Comparison of ENCODE assay signal across 9 cellular contexts in genomic region chr1:66282885-66283284, GRCh38.
DNase-seq lines count a peak whose midpoint lies in the region; ATAC-seq lines count a peak whose summit lies in the region.
"Had no signal": no experiment of that assay in that cellular context is flagged by ENCODE, and none has a peak within 500 bp of the region (broad histone marks: within the 10 kb centered on the region; RNA-seq: fewer than 3 reads in every experiment).

No MANE protein-coding gene starts in this region.

- peak overlapping the region; percentile 7 for H3K4me3 Mint-ChIP-seq in activated CD4-positive, alpha-beta T cell treated with anti-CD3 and anti-CD28 coated beads, Interleukin-2, amount 10 ng/mL, durations not matched to agents 24 days and 14 days

- H3K36me3 ChIP-seq in adipocyte (ENCODE audit: control insufficient read depth, insufficient read depth, low read length, severe bottlenecking) = no peaks in the 10 kb centered on the region

- peaks cover 3% of the 10 kb centered on the region for H3K9me3 Mint-ChIP-seq in activated CD4-positive, alpha-beta T cell treated with anti-CD3 and anti-CD28 coated beads, Interleukin-2, amount 10 ng/mL, durations not matched to agents 24 days and 14 days

- no peaks in the 10 kb centered on the region for H3K36me3 Mint-ChIP-seq in activated CD4-positive, alpha-beta T cell treated with anti-CD3 and anti-CD28 coated beads, Interleukin-2, amount 10 ng/mL, durations not matched to agents 24 days and 14 days (ENCODE audit: low read depth)

- H3K27me3 Mint-ChIP-seq in activated CD4-positive, alpha-beta T cell treated with anti-CD3 and anti-CD28 coated beads, Interleukin-2, amount 10 ng/mL, durations not matched to agents 24 days and 14 days = no peaks in the 10 kb centered on the region

- no peak overlapping the region for H3K4me3 ChIP-seq in adipocyte (ENCODE audit: low read length)
- H3K4me3 ChIP-seq in skin epidermis = no peak overlapping the region

- H3K4me1 ChIP-seq in adipocyte (ENCODE audit: control insufficient read depth, insufficient read depth, low read length) = peaks cover 16% of the 10 kb centered on the region

- no peak for DNase-seq in activated CD4-positive, alpha-beta T cell treated with anti-CD3 and anti-CD28 coated beads, Interleukin-2, amount 10 ng/mL, durations not matched to agents 24 days and 14 days
- DNase-seq in activated CD4-positive, alpha-beta T cell treated with anti-CD3 and anti-CD28 coated beads, Interleukin-2, amount 50 U/mL, for 48 hours = no peak
- no peak for DNase-seq in adipocyte (ENCODE audit: low read depth)
- no peak for DNase-seq in G401 (ENCODE audit: low spot score)
- DNase-seq in stimulated activated CD4-positive, alpha-beta T cell treated with anti-CD3 and anti-CD28 coated beads, Interleukin-12 subunit alpha, Interleukin-12 subunit beta, amount 100 ng/mL, for 4 hours = no peak
- no peak for DNase-seq in NCI-H226
- DNase-seq: NCI-H524 treated with DMSO at 0.1 percent for 48 hours had no signal

- peaks cover 66% of the 10 kb centered on the region for H3K4me1 Mint-ChIP-seq in activated CD4-positive, alpha-beta T cell treated with anti-CD3 and anti-CD28 coated beads, Interleukin-2, amount 10 ng/mL, durations not matched to agents 24 days and 14 days

- in situ Hi-C loops in G401 (cut with HindIII; ENCODE audit: low sequenced_read_pairs) = no loop called here

- peak; percentile 0 for ATAC-seq in HG02588 (IDR thresholded peaks at IDR 0.05; ENCODE audit: unreplicated experiment)

- peak overlapping the region in 14 of 21 experiments; percentile 18 to 75 (median 52) for H3K27ac ChIP-seq in skin epidermis

- peak overlapping the region; percentile 16 for H3K9ac ChIP-seq in adipocyte (ENCODE audit: low read length)

- H3K27me3 ChIP-seq in adipocyte (replicated peaks; ENCODE audit: control insufficient read depth, insufficient read depth, low read length) = no peaks in the 10 kb centered on the region

- H3K27ac Mint-ChIP-seq in activated CD4-positive, alpha-beta T cell treated with anti-CD3 and anti-CD28 coated beads, Interleukin-2, amount 10 ng/mL, durations not matched to agents 24 days and 14 days = peak overlapping the region; percentile 63

- intact Hi-C loops in activated CD4-positive, alpha-beta T cell treated with anti-CD3 and anti-CD28 coated beads, Interleukin-2, amount 10 ng/mL, durations not matched to agents 24 days and 14 days (cut with micrococcal nuclease) = loop anchor here (1.0 to 10.0 kb wide), 15 partner anchors 18 to 1049 kb away; no protein-coding TSS in a partner anchor

- no peaks in the 10 kb centered on the region for H3K9me3 ChIP-seq in adipocyte (ENCODE audit: control insufficient read depth, low read length)
